ENCODE assay signal across 13 cellular contexts in genomic region chr9:85431396-85432102, GRCh38.
A peak's percentile ranks its signal among the peaks of the same experiment; 100 is the strongest.
DNase-seq lines count a peak whose midpoint lies in the region; ATAC-seq lines count a peak whose summit lies in the region.
"Had no signal": no experiment of that assay in that cellular context is flagged by ENCODE, and none has a peak within 500 bp of the region (broad histone marks: within the 10 kb centered on the region; RNA-seq: fewer than 3 reads in every experiment).

No MANE protein-coding gene starts in this region.

- ATAC-seq in esophagus mucosa: peak; percentile 58

- DNase-seq in NCI-H1092 treated with DMSO at 0.1 percent for 48 hours (lab: John Stamatoyannopoulos, UW) (peak; percentile 7), NCI-H1092 (lab: John Stamatoyannopoulos, UW) (no peak), RKO (ENCODE audit: low spot score) (peak; percentile 18), superior temporal gyrus (ENCODE audit: extremely low spot score) (peak; percentile 27), AG20443 (ENCODE audit: low spot score) (no peak), pons (ENCODE audit: low spot score) (no peak), iPS-NIHi7 (ENCODE audit: extremely low spot score) (no peak)
- DNase-seq: activated naive CD8-positive, alpha-beta T cell treated with anti-CD3 and anti-CD28 coated beads, Interleukin-2, amount 10 ng/mL, durations not matched to agents 7 days and 5 days; NCI-H524 treated with DMSO at 0.1 percent for 48 hours; SJCRH30; transverse colon; WERI-Rb-1 had no signal

Comparison
In these comparisons a context has a peak if more than half of its experiments do, and no peak if none do; other contexts are left out.
1. DNase-seq: peak in NCI-H1092 treated with DMSO at 0.1 percent for 48 hours (single experiment), RKO (single experiment) and superior temporal gyrus (single experiment); none in NCI-H1092 (single experiment), AG20443 (single experiment), pons (single experiment) and iPS-NIHi7 (single experiment).